18 cellular contexts compared by ENCODE assay signal in the genomic region with DNA sequence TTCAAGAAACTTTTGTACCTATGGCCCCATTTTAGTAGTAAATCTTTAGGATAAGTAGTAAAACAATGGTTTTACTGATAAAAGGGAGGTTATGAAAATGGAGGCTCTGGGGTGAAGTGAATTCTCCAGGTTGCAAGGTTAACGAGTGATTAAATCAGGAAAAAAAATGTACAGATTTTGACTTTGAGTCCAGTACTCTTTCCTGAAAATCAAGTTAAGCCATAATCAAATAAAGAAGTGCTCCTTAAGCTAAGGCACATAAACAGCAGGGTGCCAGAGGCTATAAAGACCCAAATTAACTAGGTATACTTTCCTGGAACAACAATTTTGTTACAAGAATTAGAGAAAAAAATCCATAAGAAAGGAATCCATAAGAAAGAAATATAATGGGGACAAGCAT.
A peak's percentile ranks its signal among the peaks of the same experiment; 100 is the strongest.
DNase-seq lines count a peak whose midpoint lies in the region; TF ChIP-seq lines count a peak whose summit lies in the region.
"Had no signal": no experiment of that assay in that cellular context is flagged by ENCODE, and none has a peak within 500 bp of the region (broad histone marks: within the 10 kb centered on the region; RNA-seq: fewer than 3 reads in every experiment).

No MANE protein-coding gene starts in this region.

- no peak overlapping the region for H3K9ac ChIP-seq in neuronal stem cell (ENCODE audit: low read depth, low read length, poor library complexity)
- H3K9ac ChIP-seq: BLaER1 treated with 17β-estradiol and CSF1 and Interleukin-3, amounts not matched to agents 10 nM and 100 nM had no signal

- no peak overlapping the region for H2BK5ac ChIP-seq in neuronal stem cell (ENCODE audit: low read length)

- no CpG with 5 or more reads among the region's 1 CpG for WGBS in neuronal stem cell (ENCODE audit: extremely low coverage in 2 of 2, insufficient read length in 2 of 2, insufficient replicate concordance in 1 of 2), 2 donors

- no peak overlapping the region for H3K4me3 Mint-ChIP-seq in endothelial cell (ENCODE audit: unreplicated experiment)
- H3K4me3 Mint-ChIP-seq: B cell; CD4-positive, alpha-beta T cell; CD8-positive, alpha-beta T cell had no signal

- H3K4me3 ChIP-seq in LNCaP clone FGC (ENCODE audit: low read depth, low read length) (no peak overlapping the region), neuronal stem cell (ENCODE audit: low read length in 2 of 2) (no peak overlapping the region)
- H3K4me3 ChIP-seq: A549; BLaER1 treated with 17β-estradiol and CSF1 and Interleukin-3, amounts not matched to agents 10 nM and 100 nM; GM12878 had no signal

- H3K79me1 ChIP-seq in neuronal stem cell (ENCODE audit: low read depth, low read length) = no peaks in the 10 kb centered on the region

- H3K27me3 Mint-ChIP-seq in endothelial cell (ENCODE audit: unreplicated experiment) = no peaks in the 10 kb centered on the region
- H3K27me3 Mint-ChIP-seq: B cell; CD4-positive, alpha-beta T cell had no signal

- no peak overlapping the region for H3K14ac ChIP-seq in neuronal stem cell (ENCODE audit: low read length)

- no peak overlapping the region for H3K4ac ChIP-seq in neuronal stem cell (ENCODE audit: low read length)

- H3K36me3 Mint-ChIP-seq in endothelial cell (ENCODE audit: low read depth, unreplicated experiment) = no peaks in the 10 kb centered on the region

- H2BK15ac ChIP-seq in neuronal stem cell (ENCODE audit: low read length) = no peak overlapping the region

- H4K8ac ChIP-seq in neuronal stem cell (ENCODE audit: low read depth, low read length) = no peak overlapping the region

- H3K27ac ChIP-seq in VCaP = peak overlapping the region; percentile 11
- H3K27ac ChIP-seq in neuronal stem cell (replicated peaks; ENCODE audit: low read length) = no peak overlapping the region
- H3K27ac ChIP-seq: 22Rv1; A549; BLaER1 treated with 17β-estradiol and CSF1 and Interleukin-3, amounts not matched to agents 10 nM and 100 nM; C4-2B had no signal

- DNase-seq in G401 (ENCODE audit: low spot score) (peak; percentile 68), LNCaP clone FGC (ENCODE audit: low read depth) (peak; percentile 74), neuronal stem cell (ENCODE audit: low spot score) (no peak), endothelial cell (ENCODE audit: low spot score) (no peak), SKM-1 treated with dmso at 0.1 percent for 144 hours (lab: John Stamatoyannopoulos, UW; ENCODE audit: unreplicated experiment) (no peak)
- DNase-seq: AML-193; Caco-2; CD4-positive, alpha-beta T cell; CD8-positive, alpha-beta T cell; DMS79 treated with DMSO at 0.1 percent for 48 hours; GDM1 had no signal

- H2BK120ac ChIP-seq in neuronal stem cell (ENCODE audit: low read depth, low read length) = no peak overlapping the region

- H2AK5ac ChIP-seq in neuronal stem cell (ENCODE audit: low read depth, low read length) = no peak overlapping the region

- TF ChIP-seq CTCF in LNCaP clone FGC (IDR thresholded peaks at IDR 0.05; ENCODE audit: control insufficient read depth, extremely low read depth, insufficient read depth) (no peak), VCaP (conservative IDR thresholded peaks at IDR 0.05) (no peak), endothelial cell (IDR thresholded peaks at IDR 0.05; ENCODE audit: unreplicated experiment) (no peak)

- no peaks in the 10 kb centered on the region for H3K4me1 ChIP-seq in neuronal stem cell (ENCODE audit: control insufficient read depth in 2 of 2, insufficient read depth in 1 of 2, low read depth in 1 of 2, low read length in 2 of 2)
- H3K4me1 ChIP-seq: BLaER1 treated with 17β-estradiol and CSF1 and Interleukin-3, amounts not matched to agents 10 nM and 100 nM had no signal

- no peaks in the 10 kb centered on the region for H3K36me3 ChIP-seq in neuronal stem cell (replicated peaks in 1 of 2; ENCODE audit: control insufficient read depth in 2 of 2, insufficient read depth in 2 of 2, low read length in 2 of 2)

- no peaks in the 10 kb centered on the region for H3K9me3 Mint-ChIP-seq in endothelial cell (ENCODE audit: unreplicated experiment)
- H3K9me3 Mint-ChIP-seq: CD4-positive, alpha-beta T cell; CD8-positive, alpha-beta T cell had no signal

- H3K9me3 ChIP-seq in neuronal stem cell (replicated peaks in 1 of 2; ENCODE audit: control insufficient read depth in 2 of 2, insufficient read depth in 1 of 2, low read depth in 1 of 2, low read length in 2 of 2) = peaks cover 0 to 14% of the 10 kb centered on the region in 2 donors
- H3K9me3 ChIP-seq: A549 had no signal

- H3K27ac Mint-ChIP-seq in endothelial cell (ENCODE audit: unreplicated experiment) = no peak overlapping the region
- H3K27ac Mint-ChIP-seq: B cell; CD4-positive, alpha-beta T cell; CD8-positive, alpha-beta T cell had no signal

- in situ Hi-C loops in G401 (cut with HindIII; ENCODE audit: low sequenced_read_pairs) = loop anchor here (25.0 kb wide), 1 partner anchor 94 kb away; no protein-coding TSS in a partner anchor

- H4K91ac ChIP-seq in neuronal stem cell (ENCODE audit: low read depth, low read length, poor library complexity) = no peak overlapping the region

- H3K23ac ChIP-seq in neuronal stem cell (ENCODE audit: low read depth, low read length, poor library complexity) = no peak overlapping the region

- H3K4me1 Mint-ChIP-seq in endothelial cell (ENCODE audit: unreplicated experiment) = peaks cover 4% of the 10 kb centered on the region
- H3K4me1 Mint-ChIP-seq: B cell had no signal

- H3K4me2 ChIP-seq in neuronal stem cell (ENCODE audit: insufficient read depth, low read length, poor library complexity, severe bottlenecking) = no peak overlapping the region
- H3K4me2 ChIP-seq: A549; BLaER1 treated with 17β-estradiol and CSF1 and Interleukin-3, amounts not matched to agents 10 nM and 100 nM had no signal

- H2BK12ac ChIP-seq in neuronal stem cell (ENCODE audit: low read length) = no peak overlapping the region

- H3K27me3 ChIP-seq in neuronal stem cell (ENCODE audit: control insufficient read depth in 3 of 3, insufficient read depth in 3 of 3, low read depth in 1 of 3, low read length in 3 of 3) = no peaks in the 10 kb centered on the region
- H3K27me3 ChIP-seq: BLaER1 treated with 17β-estradiol and CSF1 and Interleukin-3, amounts not matched to agents 10 nM and 100 nM had no signal

- no peak overlapping the region for H2AFZ ChIP-seq in neuronal stem cell (ENCODE audit: low read length)

- H3K18ac ChIP-seq in neuronal stem cell (ENCODE audit: low read length) = no peak overlapping the region

Comparison
In these comparisons a context has a peak if more than half of its experiments do, and no peak if none do; other contexts are left out.
1. DNase-seq: peak in G401 (single experiment) and LNCaP clone FGC (single experiment); none in neuronal stem cell (single experiment), endothelial cell (single experiment) and SKM-1 treated with dmso at 0.1 percent for 144 hours (single experiment).